In genomic region chr1:154774175-154774855, GRCh38 we compare ENCODE assay signal across 15 cellular contexts.
DNase-seq lines count a peak whose midpoint lies in the region; ATAC-seq and TF ChIP-seq lines count a peak whose summit lies in the region.
"Had no signal": no experiment of that assay in that cellular context is flagged by ENCODE, and none has a peak within 500 bp of the region (broad histone marks: within the 10 kb centered on the region; RNA-seq: fewer than 3 reads in every experiment).

No MANE protein-coding gene starts in this region.

- H3K4me3 Mint-ChIP-seq in stimulated activated effector memory CD8-positive, alpha-beta T cell treated with anti-CD3 and anti-CD28 coated beads, Interleukin-12 subunit alpha, Interleukin-12 subunit beta, amount 100 ng/mL, for 72 hours, result no peak overlapping the region
- no peak overlapping the region for H3K4me3 Mint-ChIP-seq in Caco-2 (ENCODE audit: unreplicated experiment)

- no peaks in the 10 kb centered on the region for H3K36me3 ChIP-seq in Caco-2 (ENCODE audit: control insufficient read depth, insufficient read depth, low read length)
- H3K36me3 ChIP-seq: BE2C had no signal

- peak overlapping the region in 38 of 59 donors; percentile 12 to 76 (median 45) for H3K27ac ChIP-seq in dorsolateral prefrontal cortex
- H3K27ac ChIP-seq: KMS-11, SK-N-MC had no signal

- no peaks in the 10 kb centered on the region for H3K4me1 ChIP-seq in Caco-2

- H3K27me3 ChIP-seq in dorsolateral prefrontal cortex, result no peaks in the 10 kb centered on the region
- no peaks in the 10 kb centered on the region for H3K27me3 ChIP-seq in Caco-2 (replicated peaks; ENCODE audit: control insufficient read depth, insufficient read depth, low read length)
- H3K27me3 ChIP-seq: BE2C had no signal

- H3K9me3 Mint-ChIP-seq in stimulated activated effector memory CD8-positive, alpha-beta T cell treated with anti-CD3 and anti-CD28 coated beads, Interleukin-12 subunit alpha, Interleukin-12 subunit beta, amount 100 ng/mL, for 72 hours, result no peaks in the 10 kb centered on the region
- H3K9me3 Mint-ChIP-seq in Caco-2 (ENCODE audit: unreplicated experiment), result no peaks in the 10 kb centered on the region

- TF ChIP-seq CTCF in GM12864 (IDR thresholded peaks at IDR 0.05; ENCODE audit: low read depth, low read length, missing control alignments) (no peak), GM20000 (IDR thresholded peaks at IDR 0.05; ENCODE audit: extremely low read depth, missing control alignments) (no peak), dorsolateral prefrontal cortex (IDR thresholded peaks at IDR 0.05 in 54 of 56, conservative IDR thresholded peaks at IDR 0.05 in 2 of 56; ENCODE audit: low read depth in 1 of 56, partially characterized antibody in 56 of 56) (no peak), foreskin fibroblast (IDR thresholded peaks at IDR 0.05; ENCODE audit: low read depth, low read length) (no peak), Caco-2 (IDR thresholded peaks at IDR 0.05; ENCODE audit: insufficient read depth in 1 of 2, low read depth in 1 of 2, low read length in 1 of 2, severe bottlenecking in 1 of 2, unreplicated experiment in 1 of 2) (no peak)

- peak overlapping the region; percentile 32 for H3K27ac Mint-ChIP-seq in stimulated activated effector memory CD8-positive, alpha-beta T cell treated with anti-CD3 and anti-CD28 coated beads, Interleukin-12 subunit alpha, Interleukin-12 subunit beta, amount 100 ng/mL, for 72 hours
- no peak overlapping the region for H3K27ac Mint-ChIP-seq in Caco-2 (ENCODE audit: unreplicated experiment)

- no peak for ATAC-seq in stimulated activated effector memory CD8-positive, alpha-beta T cell treated with anti-CD3 and anti-CD28 coated beads, Interleukin-12 subunit alpha, Interleukin-12 subunit beta, amount 100 ng/mL, for 72 hours
- ATAC-seq: HepG2 had no signal

- CTCF ChIA-PET in Caco-2 (lab: Charles Lee), result interaction anchor here (1.2 kb wide), 1 partner anchor 107 kb away, joined by 4 read pairs; no protein-coding TSS in a partner anchor

- DNase-seq in GM12864 (ENCODE audit: low read depth), result peak; percentile 27
- peak; percentile 33 for DNase-seq in GM20000 (ENCODE audit: low spot score)
- no peak for DNase-seq in dorsolateral prefrontal cortex
- no peak for DNase-seq in stimulated activated effector memory CD8-positive, alpha-beta T cell treated with anti-CD3 and anti-CD28 coated beads, Interleukin-12 subunit alpha, Interleukin-12 subunit beta, amount 100 ng/mL, for 72 hours (ENCODE audit: low spot score in 2 of 2)
- no peak for DNase-seq in activated CD4-positive, alpha-beta T cell treated with anti-CD3 and anti-CD28 coated beads, Interleukin-2, amount 50 U/mL, for 48 hours
- DNase-seq in foreskin fibroblast, result no peak
- DNase-seq in Caco-2, result no peak
- DNase-seq: BE2C; DMS 273 treated with DMSO at 0.1 percent for 48 hours; NCI-H1694 treated with DMSO at 0.1 percent for 48 hours; NCI-H69; NK-92 treated with Interleukin-12 subunit alpha and Interleukin-12 subunit beta, amount 100 ng/mL, for 24 hours had no signal

- no peaks in the 10 kb centered on the region for H3K36me3 Mint-ChIP-seq in stimulated activated effector memory CD8-positive, alpha-beta T cell treated with anti-CD3 and anti-CD28 coated beads, Interleukin-12 subunit alpha, Interleukin-12 subunit beta, amount 100 ng/mL, for 72 hours
- H3K36me3 Mint-ChIP-seq in Caco-2 (ENCODE audit: insufficient read depth, unreplicated experiment), result no peaks in the 10 kb centered on the region

- H3K4me1 Mint-ChIP-seq in stimulated activated effector memory CD8-positive, alpha-beta T cell treated with anti-CD3 and anti-CD28 coated beads, Interleukin-12 subunit alpha, Interleukin-12 subunit beta, amount 100 ng/mL, for 72 hours, result peaks cover 6% of the 10 kb centered on the region
- H3K4me1 Mint-ChIP-seq in Caco-2 (ENCODE audit: low read depth, unreplicated experiment), result no peaks in the 10 kb centered on the region

- no peak overlapping the region for H3K4me3 ChIP-seq in GM12864 (ENCODE audit: low read depth, low read length)
- no peak overlapping the region for H3K4me3 ChIP-seq in dorsolateral prefrontal cortex
- no peak overlapping the region for H3K4me3 ChIP-seq in foreskin fibroblast (ENCODE audit: low read depth in 1 of 2, low read length in 2 of 2)
- H3K4me3 ChIP-seq in Caco-2 (ENCODE audit: low read depth, low read length), result no peak overlapping the region
- H3K4me3 ChIP-seq: SK-N-MC had no signal

- POLR2A ChIA-PET in Caco-2 (lab: Charles Lee), result no interaction called here

- intact Hi-C loops in dorsolateral prefrontal cortex (cut with DNase I), result loop anchor here in 1 of 2 donors (10.0 kb wide), 1 partner anchor 90 kb away; no protein-coding TSS in a partner anchor
- intact Hi-C loops in Caco-2 (cut with micrococcal nuclease; ENCODE audit: unreplicated experiment), result no loop called here

- BruUV-seq in Caco-2 (replicated peaks; lab: Mats Ljungman, UMichigan), result no TSS peak

- peaks cover 8% of the 10 kb centered on the region for H3K27me3 Mint-ChIP-seq in Caco-2 (ENCODE audit: insufficient read depth, unreplicated experiment)

- H3K9me3 ChIP-seq in Caco-2, result no peaks in the 10 kb centered on the region

Comparison
In these comparisons a context has a peak if more than half of its experiments do, and no peak if none do; other contexts are left out.
1. DNase-seq: peak in GM12864 (single experiment) and GM20000 (single experiment); none in dorsolateral prefrontal cortex (0 of 10), stimulated activated effector memory CD8-positive, alpha-beta T cell treated with anti-CD3 and anti-CD28 coated beads, Interleukin-12 subunit alpha, Interleukin-12 subunit beta, amount 100 ng/mL, for 72 hours (0 of 2), activated CD4-positive, alpha-beta T cell treated with anti-CD3 and anti-CD28 coated beads, Interleukin-2, amount 50 U/mL, for 48 hours (0 of 2), foreskin fibroblast (0 of 2) and Caco-2 (0 of 2).